In genomic region chr1:15350551-15351200, GRCh38 we compare ENCODE assay signal across 13 cellular contexts.
"Had no signal": no experiment of that assay in that cellular context is flagged by ENCODE, and none has a peak within 500 bp of the region (broad histone marks: within the 10 kb centered on the region; RNA-seq: fewer than 3 reads in every experiment).

No MANE protein-coding gene starts in this region.

- H3K36me3 ChIP-seq: ascending aorta, gastrocnemius medialis, tibial artery had no signal

- H3K4me2 ChIP-seq: smooth muscle cell had no signal

- H2AFZ ChIP-seq: parathyroid adenoma had no signal

- H3K9ac ChIP-seq: parathyroid adenoma had no signal

- H3K27ac Mint-ChIP-seq: activated CD8-positive, alpha-beta T cell treated with anti-CD3 and anti-CD28 coated beads, Interleukin-2, amount 10 ng/mL, durations not matched to agents 7 days and 5 days; activated naive CD8-positive, alpha-beta T cell treated with anti-CD3 and anti-CD28 coated beads, Interleukin-2, amount 50 U/mL, for 24 hours had no signal

- H3K4me3 Mint-ChIP-seq: activated CD8-positive, alpha-beta T cell treated with anti-CD3 and anti-CD28 coated beads, Interleukin-2, amount 10 ng/mL, durations not matched to agents 7 days and 5 days; activated naive CD8-positive, alpha-beta T cell treated with anti-CD3 and anti-CD28 coated beads, Interleukin-2, amount 50 U/mL, for 24 hours; naive B cell had no signal

- H3K36me3 Mint-ChIP-seq: naive B cell had no signal

- H3K9me3 Mint-ChIP-seq: activated naive CD8-positive, alpha-beta T cell treated with anti-CD3 and anti-CD28 coated beads, Interleukin-2, amount 50 U/mL, for 24 hours; naive B cell had no signal

- H3K9me3 ChIP-seq: ascending aorta, gastrocnemius medialis, tibial artery had no signal

- H3K4me1 ChIP-seq: gastrocnemius medialis, parathyroid adenoma had no signal

- H3K4me3 ChIP-seq: ascending aorta, gastrocnemius medialis, smooth muscle cell, tibial artery had no signal

- H3K27ac ChIP-seq: ascending aorta, gastrocnemius medialis, parathyroid adenoma, tibial artery, VCaP had no signal

- ATAC-seq: activated CD8-positive, alpha-beta T cell treated with anti-CD3 and anti-CD28 coated beads, Interleukin-2, amount 10 ng/mL, durations not matched to agents 7 days and 5 days; activated naive CD8-positive, alpha-beta T cell treated with anti-CD3 and anti-CD28 coated beads, Interleukin-2, amount 50 U/mL, for 24 hours; gastrocnemius medialis had no signal

- H3K27me3 ChIP-seq: ascending aorta, tibial artery had no signal

- DNase-seq: activated CD4-positive, alpha-beta T cell treated with anti-CD3 and anti-CD28 coated beads for 4 hours; activated CD8-positive, alpha-beta T cell treated with anti-CD3 and anti-CD28 coated beads, Interleukin-2, amount 10 ng/mL, durations not matched to agents 7 days and 5 days; activated naive CD8-positive, alpha-beta T cell treated with anti-CD3 and anti-CD28 coated beads, Interleukin-2, amount 50 U/mL, for 24 hours; effector CD8-positive, alpha-beta T cell; gastrocnemius medialis; left ventricle myocardium superior; naive B cell; T-helper 9 cell; tibial artery had no signal

- H3K79me2 ChIP-seq: parathyroid adenoma had no signal
